ENCODE assay signal across 19 cellular contexts in genomic region chr18:35515460-35516130, GRCh38. TPM values are rescaled to one million over a fixed set of nuclear protein-coding genes. Genes with fewer than 3 reads are reported as not detected.
DNase-seq lines count a peak whose midpoint lies in the region; ATAC-seq and TF ChIP-seq lines count a peak whose summit lies in the region.
"Had no signal": no experiment of that assay in that cellular context is flagged by ENCODE, and none has a peak within 500 bp of the region (broad histone marks: within the 10 kb centered on the region; RNA-seq: fewer than 3 reads in every experiment).

No MANE protein-coding gene starts in this region.

- H3K27me3 ChIP-seq in BLaER1 treated with 17β-estradiol and CSF1 and Interleukin-3, amounts not matched to agents 10 nM and 100 nM, result no peaks in the 10 kb centered on the region
- H3K27me3 ChIP-seq in transverse colon, result no peaks in the 10 kb centered on the region
- H3K27me3 ChIP-seq: colonic mucosa, testis had no signal

- no peak for TF ChIP-seq EP300 in transverse colon (IDR thresholded peaks at IDR 0.05; ENCODE audit: low read depth)

- intact Hi-C loops in transverse colon (cut with DNase I; ENCODE audit: low total_unique reads), result no loop called here

- no peak for TF ChIP-seq CTCF in fibroblast of villous mesenchyme (IDR thresholded peaks at IDR 0.05; ENCODE audit: insufficient read depth, low read depth, low read length)
- TF ChIP-seq CTCF in osteocyte (IDR thresholded peaks at IDR 0.05), result no peak
- TF ChIP-seq CTCF in transverse colon (IDR thresholded peaks at IDR 0.05), result no peak

- no peaks in the 10 kb centered on the region for H3K9me3 Mint-ChIP-seq in osteocyte (ENCODE audit: unreplicated experiment)
- H3K9me3 Mint-ChIP-seq: activated CD4-positive, alpha-beta memory T cell treated with anti-CD3 and anti-CD28 coated beads, Interleukin-2, amount 10 ng/mL, durations not matched to agents 7 days and 5 days; activated T-cell treated with anti-CD3 and anti-CD28 coated beads, Interleukin-2, amount 50 U/mL, for 24 hours had no signal

- H3K27me3 Mint-ChIP-seq in osteocyte (ENCODE audit: unreplicated experiment), result no peaks in the 10 kb centered on the region
- H3K27me3 Mint-ChIP-seq: activated CD4-positive, alpha-beta memory T cell treated with anti-CD3 and anti-CD28 coated beads, Interleukin-2, amount 10 ng/mL, durations not matched to agents 7 days and 5 days; activated T-cell treated with anti-CD3 and anti-CD28 coated beads, Interleukin-2, amount 50 U/mL, for 24 hours; memory B cell had no signal

- H3K36me3 Mint-ChIP-seq in osteocyte (ENCODE audit: unreplicated experiment), result no peaks in the 10 kb centered on the region
- H3K36me3 Mint-ChIP-seq: memory B cell had no signal

- WGBS in transverse colon (ENCODE audit: low coverage in 1 of 2), 2 donors, result 74 to 81% methylated on average over 5 to 6 of the region's 6 CpGs

- H3K4me3 ChIP-seq in BLaER1 treated with 17β-estradiol and CSF1 and Interleukin-3, amounts not matched to agents 10 nM and 100 nM, result no peak overlapping the region
- H3K4me3 ChIP-seq in fibroblast of villous mesenchyme (ENCODE audit: low read depth, low read length) (no peak overlapping the region), transverse colon (no peak overlapping the region)
- H3K4me3 ChIP-seq: colonic mucosa, testis had no signal

- no peak overlapping the region for H3K9ac ChIP-seq in BLaER1 treated with 17β-estradiol and CSF1 and Interleukin-3, amounts not matched to agents 10 nM and 100 nM

- no peaks in the 10 kb centered on the region for H3K36me3 ChIP-seq in BLaER1 treated with 17β-estradiol and CSF1 and Interleukin-3, amounts not matched to agents 10 nM and 100 nM
- no peaks in the 10 kb centered on the region for H3K36me3 ChIP-seq in transverse colon
- H3K36me3 ChIP-seq: colonic mucosa had no signal

- H3K27ac Mint-ChIP-seq in osteocyte (ENCODE audit: unreplicated experiment), result peak overlapping the region; percentile 95
- H3K27ac Mint-ChIP-seq: activated CD4-positive, alpha-beta memory T cell treated with anti-CD3 and anti-CD28 coated beads, Interleukin-2, amount 10 ng/mL, durations not matched to agents 7 days and 5 days; activated T-cell treated with anti-CD3 and anti-CD28 coated beads, Interleukin-2, amount 50 U/mL, for 24 hours; memory B cell; T-helper 17 cell had no signal

- no peaks in the 10 kb centered on the region for H4K20me1 ChIP-seq in BLaER1 treated with 17β-estradiol and CSF1 and Interleukin-3, amounts not matched to agents 10 nM and 100 nM

- in situ Hi-C loops in transverse colon (cut with MboI; ENCODE audit: low pct_ligation_motif_present in 1 of 4, low pct_unique_long_range_greater_than_20kb in 1 of 4, low sequenced_read_pairs in 3 of 4), result no loop called here

- H3K9me3 ChIP-seq in BLaER1 treated with 17β-estradiol and CSF1 and Interleukin-3, amounts not matched to agents 10 nM and 100 nM (replicated peaks in 1 of 11), result no peaks in the 10 kb centered on the region
- no peaks in the 10 kb centered on the region for H3K9me3 ChIP-seq in transverse colon
- H3K9me3 ChIP-seq: colonic mucosa, testis had no signal

- peak; percentile 44 for DNase-seq in M059J (ENCODE audit: low read depth)
- peak; percentile 52 for DNase-seq in fibroblast of villous mesenchyme (ENCODE audit: low read depth)
- DNase-seq in osteocyte (ENCODE audit: extremely low spot score, unreplicated experiment), result peak; percentile 75
- DNase-seq in kidney tubule cell (ENCODE audit: low spot score), result no peak
- DNase-seq in transverse colon, result no peak
- DNase-seq: activated CD4-positive, alpha-beta memory T cell treated with anti-CD3 and anti-CD28 coated beads, Interleukin-2, amount 10 ng/mL, durations not matched to agents 7 days and 5 days; activated naive CD4-positive, alpha-beta T cell treated with anti-CD3 and anti-CD28 coated beads, Interleukin-2, amount 50 U/mL, for 16 hours; activated T-cell treated with anti-CD3 and anti-CD28 coated beads, Interleukin-2, amount 50 U/mL, for 24 hours; colonic mucosa; DMS79; NCI-H1436 treated with DMSO at 0.1 percent for 48 hours; NCI-H774; retina; T-helper 17 cell; testis had no signal

- peaks cover 76% of the 10 kb centered on the region for H3K4me1 Mint-ChIP-seq in osteocyte (ENCODE audit: unreplicated experiment)
- H3K4me1 Mint-ChIP-seq: activated CD4-positive, alpha-beta memory T cell treated with anti-CD3 and anti-CD28 coated beads, Interleukin-2, amount 10 ng/mL, durations not matched to agents 7 days and 5 days had no signal

- no peak for TF ChIP-seq POLR2A in transverse colon (IDR thresholded peaks at IDR 0.05)

- ATAC-seq in HG03460 (IDR thresholded peaks at IDR 0.05; ENCODE audit: unreplicated experiment), result no peak
- ATAC-seq in GM21526 (IDR thresholded peaks at IDR 0.05; ENCODE audit: low FRiP score, unreplicated experiment), result no peak
- ATAC-seq: T-helper 17 cell had no signal

- no peak overlapping the region for H3K27ac ChIP-seq in BLaER1 treated with 17β-estradiol and CSF1 and Interleukin-3, amounts not matched to agents 10 nM and 100 nM
- H3K27ac ChIP-seq in transverse colon, result no peak overlapping the region
- H3K27ac ChIP-seq: colonic mucosa, testis had no signal

- peaks cover 8 to 33% (median 21%) of the 10 kb centered on the region in 10 experiments for H3K4me1 ChIP-seq in BLaER1 treated with 17β-estradiol and CSF1 and Interleukin-3, amounts not matched to agents 10 nM and 100 nM
- H3K4me1 ChIP-seq in transverse colon, result peaks cover 0 to 3% (median 0%) of the 10 kb centered on the region in 4 donors
- H3K4me1 ChIP-seq: colonic mucosa had no signal

- H3K4me2 ChIP-seq in BLaER1 treated with 17β-estradiol and CSF1 and Interleukin-3, amounts not matched to agents 10 nM and 100 nM, result peak overlapping the region in 7 of 11 experiments; percentile 0 to 34 (median 22); a peak in 11 of 22 replicates

- peak overlapping the region; percentile 58 for H3K4me3 Mint-ChIP-seq in osteocyte (ENCODE audit: unreplicated experiment)
- H3K4me3 Mint-ChIP-seq: activated CD4-positive, alpha-beta memory T cell treated with anti-CD3 and anti-CD28 coated beads, Interleukin-2, amount 10 ng/mL, durations not matched to agents 7 days and 5 days; activated T-cell treated with anti-CD3 and anti-CD28 coated beads, Interleukin-2, amount 50 U/mL, for 24 hours; memory B cell; T-helper 17 cell had no signal

RNA-seq across cellular contexts. Expression of gene INO80C, which starts 17.8 kb away (rescaled TPM):
- total RNA-seq in M059J (2014; rRNA removed; shearing (Covaris generic)), result 3.4 and 6.5 TPM in 2 replicates
- total RNA-seq in fibroblast of villous mesenchyme (4.8 and 5.6 TPM in 2 replicates), osteocyte (27.1 and 30.2 TPM in 2 replicates), transverse colon (100 to 1,000 TPM in 1 of 4 donors, 10 to 100 TPM in 3; 10.2 to 277 (median 18.0) TPM)

Comparison
In these comparisons a context has a peak if more than half of its experiments do, and no peak if none do; other contexts are left out.
1. DNase-seq: peak in M059J (single experiment), fibroblast of villous mesenchyme (single experiment) and osteocyte (single experiment); none in kidney tubule cell (single experiment) and transverse colon (single experiment).